Comparison of ENCODE assay signal across 11 cellular contexts in the genomic region with DNA sequence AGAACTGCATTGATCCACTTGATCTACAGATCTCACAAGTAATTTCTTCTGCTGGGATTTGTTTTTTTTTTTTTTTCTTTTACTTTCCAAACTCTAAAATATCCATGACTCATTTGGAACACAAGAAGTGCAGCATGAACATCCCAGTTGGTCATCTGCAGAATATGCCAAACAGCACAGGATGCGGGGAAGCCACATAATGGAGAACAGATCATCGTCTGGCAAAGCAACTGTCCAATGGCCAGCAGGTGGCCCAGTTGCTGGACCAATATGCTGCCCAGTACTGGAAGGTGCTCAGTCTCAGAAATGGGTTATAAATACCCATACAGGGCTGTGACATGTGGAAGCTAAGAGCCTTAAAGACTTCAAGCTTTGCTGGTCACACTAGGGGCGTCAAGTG.
DNase-seq lines count a peak whose midpoint lies in the region; TF ChIP-seq lines count a peak whose summit lies in the region.
"Had no signal": no experiment of that assay in that cellular context is flagged by ENCODE, and none has a peak within 500 bp of the region (broad histone marks: within the 10 kb centered on the region; RNA-seq: fewer than 3 reads in every experiment).

No MANE protein-coding gene starts in this region.

- no peak overlapping the region for H3K27ac ChIP-seq in SK-N-SH (ENCODE audit: low read depth in 2 of 2, low read length in 1 of 2)
- H3K27ac ChIP-seq in smooth muscle cell (ENCODE audit: low read depth) = no peak overlapping the region
- no peak overlapping the region for H3K27ac ChIP-seq in prostate gland
- H3K27ac ChIP-seq: right lobe of liver had no signal

- H4K20me1 ChIP-seq in SK-N-SH (ENCODE audit: insufficient read depth) = no peaks in the 10 kb centered on the region
- H4K20me1 ChIP-seq in smooth muscle cell (ENCODE audit: low read depth) = no peaks in the 10 kb centered on the region

- peak; percentile 49 for TF ChIP-seq CTCF in SK-N-SH (IDR thresholded peaks at IDR 0.05)
- TF ChIP-seq CTCF in fibroblast of pulmonary artery (IDR thresholded peaks at IDR 0.05; ENCODE audit: low read length, missing control alignments) = peak; percentile 58
- peak; percentile 25 for TF ChIP-seq CTCF in smooth muscle cell (IDR thresholded peaks at IDR 0.05; ENCODE audit: borderline replicate concordance, insufficient read depth, poor library complexity, severe bottlenecking)
- TF ChIP-seq CTCF in prostate gland (IDR thresholded peaks at IDR 0.05) = no peak

- no peak overlapping the region for H3K4me3 Mint-ChIP-seq in activated CD4-positive, alpha-beta memory T cell treated with anti-CD3 and anti-CD28 coated beads for 36 hours
- H3K4me3 Mint-ChIP-seq: activated CD8-positive, alpha-beta memory T cell treated with anti-CD3 and anti-CD28 coated beads, Interleukin-2, amount 10 ng/mL, durations not matched to agents 7 days and 5 days had no signal

- H3K79me2 ChIP-seq in SK-N-SH (ENCODE audit: insufficient read depth) (no peaks in the 10 kb centered on the region), smooth muscle cell (ENCODE audit: low read depth) (no peaks in the 10 kb centered on the region)

- no peak for TF ChIP-seq EP300 in SK-N-SH (IDR thresholded peaks at IDR 0.05; ENCODE audit: borderline replicate concordance in 1 of 2, low read depth in 1 of 2, low read length in 1 of 2)

- H3K9me3 Mint-ChIP-seq in activated CD4-positive, alpha-beta memory T cell treated with anti-CD3 and anti-CD28 coated beads for 36 hours = peaks cover 3% of the 10 kb centered on the region

- POLR2A ChIA-PET in SK-N-SH (lab: Yijun Ruan, JAX) = no interaction called here
- POLR2A ChIA-PET in activated CD4-positive, alpha-beta memory T cell treated with anti-CD3 and anti-CD28 coated beads for 36 hours (lab: Charles Lee) = no interaction called here

- no peaks in the 10 kb centered on the region for H3F3A ChIP-seq in SK-N-SH (replicated peaks; ENCODE audit: insufficient read depth)
- no peaks in the 10 kb centered on the region for H3F3A ChIP-seq in smooth muscle cell (ENCODE audit: low read depth)

- no peak overlapping the region for H3K9ac ChIP-seq in SK-N-SH
- no peak overlapping the region for H3K9ac ChIP-seq in smooth muscle cell (ENCODE audit: low read depth)

- H3K27me3 Mint-ChIP-seq in activated CD4-positive, alpha-beta memory T cell treated with anti-CD3 and anti-CD28 coated beads for 36 hours = no peaks in the 10 kb centered on the region
- H3K27me3 Mint-ChIP-seq: activated CD8-positive, alpha-beta memory T cell treated with anti-CD3 and anti-CD28 coated beads, Interleukin-2, amount 10 ng/mL, durations not matched to agents 7 days and 5 days had no signal

- H3K4me1 Mint-ChIP-seq in activated CD4-positive, alpha-beta memory T cell treated with anti-CD3 and anti-CD28 coated beads for 36 hours (ENCODE audit: low read depth) = no peaks in the 10 kb centered on the region
- H3K4me1 Mint-ChIP-seq: activated CD8-positive, alpha-beta memory T cell treated with anti-CD3 and anti-CD28 coated beads, Interleukin-2, amount 10 ng/mL, durations not matched to agents 7 days and 5 days had no signal

- no peaks in the 10 kb centered on the region for H3K9me2 ChIP-seq in SK-N-SH

- no peaks in the 10 kb centered on the region for H3K36me3 Mint-ChIP-seq in activated CD4-positive, alpha-beta memory T cell treated with anti-CD3 and anti-CD28 coated beads for 36 hours
- H3K36me3 Mint-ChIP-seq: activated CD8-positive, alpha-beta memory T cell treated with anti-CD3 and anti-CD28 coated beads, Interleukin-2, amount 10 ng/mL, durations not matched to agents 7 days and 5 days had no signal

- intact Hi-C loops in prostate gland (cut with DNase I) = no loop called here
- intact Hi-C loops in activated CD4-positive, alpha-beta memory T cell treated with anti-CD3 and anti-CD28 coated beads for 36 hours (cut with micrococcal nuclease) = no loop called here

- H3K9me3 ChIP-seq in SK-N-SH = no peaks in the 10 kb centered on the region
- H3K9me3 ChIP-seq in smooth muscle cell (replicated peaks; ENCODE audit: low read depth) = no peaks in the 10 kb centered on the region
- H3K9me3 ChIP-seq in prostate gland = no peaks in the 10 kb centered on the region
- H3K9me3 ChIP-seq: right lobe of liver had no signal

- peak; percentile 55 for TF ChIP-seq RAD21 in SK-N-SH (IDR thresholded peaks at IDR 0.05; ENCODE audit: low read length)

- 24% methylated on average over 3 of the region's 3 CpGs for WGBS in SK-N-SH (ENCODE audit: low lambda C conversion rate)
- 64% methylated on average over 3 of the region's 3 CpGs for WGBS in smooth muscle cell (ENCODE audit: low lambda C conversion rate)
- 68% methylated on average over 3 of the region's 3 CpGs for WGBS in prostate gland

- DNase-seq in H4 (ENCODE audit: low spot score) = peak; percentile 58
- DNase-seq in SK-N-SH = peak; percentile 31
- peak; percentile 69 for DNase-seq in fibroblast of pulmonary artery (ENCODE audit: low read depth)
- no peak for DNase-seq in smooth muscle cell (lab: John Stamatoyannopoulos, UW; ENCODE audit: unreplicated experiment)
- DNase-seq in SKM-1 (lab: John Stamatoyannopoulos, UW; ENCODE audit: unreplicated experiment) = no peak
- DNase-seq in prostate gland (ENCODE audit: low spot score) = no peak
- DNase-seq in OCI-M2 (lab: John Stamatoyannopoulos, UW; ENCODE audit: unreplicated experiment) = no peak
- DNase-seq in activated CD4-positive, alpha-beta memory T cell treated with anti-CD3 and anti-CD28 coated beads for 36 hours = no peak
- DNase-seq: activated CD8-positive, alpha-beta memory T cell treated with anti-CD3 and anti-CD28 coated beads, Interleukin-2, amount 10 ng/mL, durations not matched to agents 7 days and 5 days; KBM-7; right lobe of liver had no signal

- CTCF ChIA-PET in SK-N-SH (lab: Yijun Ruan, JAX) = interaction anchor here (0.6 to 1.4 kb wide), 2 partner anchors 166 to 382 kb away, joined by 3 read pairs; no protein-coding TSS in a partner anchor
- CTCF ChIA-PET in activated CD4-positive, alpha-beta memory T cell treated with anti-CD3 and anti-CD28 coated beads for 36 hours (lab: Charles Lee) = no interaction called here

- H3K27ac Mint-ChIP-seq in activated CD4-positive, alpha-beta memory T cell treated with anti-CD3 and anti-CD28 coated beads for 36 hours = no peak overlapping the region
- H3K27ac Mint-ChIP-seq: activated CD8-positive, alpha-beta memory T cell treated with anti-CD3 and anti-CD28 coated beads, Interleukin-2, amount 10 ng/mL, durations not matched to agents 7 days and 5 days had no signal

- H3K36me3 ChIP-seq in SK-N-SH (replicated peaks in 1 of 2; ENCODE audit: control insufficient read depth in 1 of 2, insufficient read depth in 2 of 2, low read length in 1 of 2) (no peaks in the 10 kb centered on the region), smooth muscle cell (ENCODE audit: low read depth) (no peaks in the 10 kb centered on the region), prostate gland (no peaks in the 10 kb centered on the region)
- H3K36me3 ChIP-seq: right lobe of liver had no signal

- H3K27me3 ChIP-seq in SK-N-SH (ENCODE audit: insufficient read depth) = no peaks in the 10 kb centered on the region
- H3K27me3 ChIP-seq in smooth muscle cell (ENCODE audit: low read depth) = no peaks in the 10 kb centered on the region
- no peaks in the 10 kb centered on the region for H3K27me3 ChIP-seq in prostate gland (replicated peaks; ENCODE audit: insufficient read depth)
- H3K27me3 ChIP-seq: right lobe of liver had no signal

- no peak for TF ChIP-seq POLR2A in prostate gland (IDR thresholded peaks at IDR 0.05)

- H3K4me2 ChIP-seq in SK-N-SH = no peak overlapping the region
- H3K4me2 ChIP-seq in smooth muscle cell = no peak overlapping the region

- 0 out of 2 replicates have a peak overlapping the region, but pooled peaks have one; percentile 11 for H2AFZ ChIP-seq in SK-N-SH (ENCODE audit: low read depth)
- no peak overlapping the region for H2AFZ ChIP-seq in smooth muscle cell (ENCODE audit: low read depth)

- peaks cover 3 to 6% of the 10 kb centered on the region in 2 experiments; a peak in 1 of 4 replicates for H3K4me1 ChIP-seq in SK-N-SH (ENCODE audit: control insufficient read depth in 1 of 2, insufficient read depth in 2 of 2, low read depth in 1 of 2, low read length in 1 of 2)
- H3K4me1 ChIP-seq in smooth muscle cell (ENCODE audit: low read depth) = no peaks in the 10 kb centered on the region
- H3K4me1 ChIP-seq in prostate gland (replicated peaks) = no peaks in the 10 kb centered on the region
- H3K4me1 ChIP-seq: right lobe of liver had no signal

- H3K4me3 ChIP-seq in SK-N-SH (ENCODE audit: low read depth in 2 of 2, low read length in 1 of 2) (no peak overlapping the region), fibroblast of pulmonary artery (replicated peaks; ENCODE audit: low read depth, low read length) (no peak overlapping the region), smooth muscle cell (no peak overlapping the region), prostate gland (no peak overlapping the region)
- H3K4me3 ChIP-seq: right lobe of liver had no signal

TF ChIP-seq in SK-N-SH, 30 proteins besides CTCF, POLR2A, EP300 and RAD21 (continues in another document):
- TF ChIP-seq FOXM1 (IDR thresholded peaks at IDR 0.05; ENCODE audit: low read depth) (no peak), SIN3A (IDR thresholded peaks at IDR 0.05; ENCODE audit: borderline replicate concordance, low read depth, low read length) (no peak), MEF2A (IDR thresholded peaks at IDR 0.05; ENCODE audit: borderline replicate concordance, low read depth) (no peak), NRF1 (IDR thresholded peaks at IDR 0.05; ENCODE audit: low read depth, low read length) (no peak), SMC3 (IDR thresholded peaks at IDR 0.05; ENCODE audit: low read depth, low read length) (peak; percentile 39; the same call in 1 of the 2 replicates)
- TF ChIP-seq, protein P1, sequence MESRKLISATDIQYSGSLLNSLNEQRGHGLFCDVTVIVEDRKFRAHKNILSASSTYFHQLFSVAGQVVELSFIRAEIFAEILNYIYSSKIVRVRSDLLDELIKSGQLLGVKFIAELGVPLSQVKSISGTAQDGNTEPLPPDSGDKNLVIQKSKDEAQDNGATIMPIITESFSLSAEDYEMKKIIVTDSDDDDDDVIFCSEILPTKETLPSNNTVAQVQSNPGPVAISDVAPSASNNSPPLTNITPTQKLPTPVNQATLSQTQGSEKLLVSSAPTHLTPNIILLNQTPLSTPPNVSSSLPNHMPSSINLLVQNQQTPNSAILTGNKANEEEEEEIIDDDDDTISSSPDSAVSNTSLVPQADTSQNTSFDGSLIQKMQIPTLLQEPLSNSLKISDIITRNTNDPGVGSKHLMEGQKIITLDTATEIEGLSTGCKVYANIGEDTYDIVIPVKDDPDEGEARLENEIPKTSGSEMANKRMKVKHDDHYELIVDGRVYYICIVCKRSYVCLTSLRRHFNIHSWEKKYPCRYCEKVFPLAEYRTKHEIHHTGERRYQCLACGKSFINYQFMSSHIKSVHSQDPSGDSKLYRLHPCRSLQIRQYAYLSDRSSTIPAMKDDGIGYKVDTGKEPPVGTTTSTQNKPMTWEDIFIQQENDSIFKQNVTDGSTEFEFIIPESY (IDR thresholded peaks at IDR 0.05; ENCODE audit: borderline replicate concordance, low read depth) = no peak
- TF ChIP-seq, protein P2, sequence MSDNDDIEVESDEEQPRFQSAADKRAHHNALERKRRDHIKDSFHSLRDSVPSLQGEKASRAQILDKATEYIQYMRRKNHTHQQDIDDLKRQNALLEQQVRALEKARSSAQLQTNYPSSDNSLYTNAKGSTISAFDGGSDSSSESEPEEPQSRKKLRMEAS (IDR thresholded peaks at IDR 0.05; ENCODE audit: low read depth) = no peak

Comparison
In these comparisons a context has a peak if more than half of its experiments do, and no peak if none do; other contexts are left out.
1. DNase-seq: peak in H4 (single experiment), SK-N-SH (single experiment) and fibroblast of pulmonary artery (single experiment); none in smooth muscle cell (single experiment), SKM-1 (single experiment), prostate gland (single experiment), OCI-M2 (single experiment) and activated CD4-positive, alpha-beta memory T cell treated with anti-CD3 and anti-CD28 coated beads for 36 hours (single experiment).
2. CTCF ChIP-seq: peak in SK-N-SH (single experiment), fibroblast of pulmonary artery (single experiment) and smooth muscle cell (single experiment); none in prostate gland (0 of 4).